ENCODE assay signal across 8 cellular contexts in the genomic region with DNA sequence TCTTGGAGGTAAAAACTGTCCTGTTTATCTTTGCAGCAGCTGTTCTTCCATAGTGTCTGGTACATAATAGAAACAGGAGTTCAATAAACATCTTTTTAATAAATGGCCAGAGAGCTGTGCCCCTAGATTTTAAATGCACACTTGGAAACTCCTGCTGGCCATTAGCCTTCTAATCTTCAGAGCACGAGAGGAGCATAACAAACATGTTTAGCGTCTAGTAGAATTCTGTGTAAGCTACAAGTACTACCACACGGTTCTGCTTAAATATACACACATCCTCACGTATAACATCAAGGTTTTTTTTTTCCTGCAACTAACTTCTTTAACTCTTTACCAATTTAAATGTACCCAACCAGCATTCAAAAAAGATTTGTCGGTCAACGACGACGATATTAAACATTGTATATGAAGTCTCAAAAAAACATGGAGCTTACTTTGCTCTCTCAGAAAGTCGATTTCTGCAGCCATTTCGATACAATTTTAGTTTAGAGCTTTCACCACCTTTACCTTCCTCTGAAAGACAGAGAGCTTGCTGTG. TPM values are rescaled to one million over a fixed set of nuclear protein-coding genes. Genes with fewer than 3 reads are reported as not detected.
A peak's percentile ranks its signal among the peaks of the same experiment; 100 is the strongest.
DNase-seq lines count a peak whose midpoint lies in the region; ATAC-seq and TF ChIP-seq lines count a peak whose summit lies in the region.

No MANE protein-coding gene starts in this region.

- H3K9me2 ChIP-seq in SK-N-SH = no peaks in the 10 kb centered on the region

- peak overlapping the region; percentile 91 for H3K9ac ChIP-seq in SK-N-SH

- TF ChIP-seq RAD21 in SK-N-SH (IDR thresholded peaks at IDR 0.05; ENCODE audit: low read length) = no peak; the same call in 1 of the 2 replicates

- H2AFZ ChIP-seq in SK-N-SH (ENCODE audit: low read depth) = peak overlapping the region; percentile 96

- TF ChIP-seq CTCF in SK-N-SH (IDR thresholded peaks at IDR 0.05) = no peak

- H3K79me2 ChIP-seq in SK-N-SH (ENCODE audit: insufficient read depth) = peaks cover 53% of the 10 kb centered on the region

- intact Hi-C loops in right cardiac atrium (cut with DNase I) = no loop called here

- no peak for ATAC-seq in right cardiac atrium
- ATAC-seq in HG03354 (IDR thresholded peaks at IDR 0.05; ENCODE audit: poor library complexity, severe bottlenecking, unreplicated experiment) = no peak

- no peaks in the 10 kb centered on the region for H4K20me1 ChIP-seq in SK-N-SH (ENCODE audit: insufficient read depth)

- H3K4me1 ChIP-seq in SK-N-SH (ENCODE audit: control insufficient read depth in 1 of 2, insufficient read depth in 2 of 2, low read depth in 1 of 2, low read length in 1 of 2) (peaks cover 0 to 14% of the 10 kb centered on the region in 2 experiments; a peak in 2 of 4 replicates), right cardiac atrium (ENCODE audit: control insufficient read depth, insufficient read depth, low read length) (peaks cover 3% of the 10 kb centered on the region)

- CTCF ChIA-PET in SK-N-SH (lab: Yijun Ruan, JAX) = no interaction called here

- no peaks in the 10 kb centered on the region for H3K27me3 ChIP-seq in H7 (ENCODE audit: control insufficient read depth, insufficient read depth, low read length)
- no peaks in the 10 kb centered on the region for H3K27me3 ChIP-seq in SK-N-SH (ENCODE audit: insufficient read depth)
- H3K27me3 ChIP-seq in right cardiac atrium (ENCODE audit: control insufficient read depth, insufficient read depth) = no peaks in the 10 kb centered on the region

- H3K27ac ChIP-seq in SK-N-SH (ENCODE audit: low read depth in 2 of 2, low read length in 1 of 2) = peak overlapping the region; percentile 88 to 90
- peak overlapping the region; percentile 87 for H3K27ac ChIP-seq in right cardiac atrium (ENCODE audit: low read length)

- H3K9me3 ChIP-seq in SK-N-SH = no peaks in the 10 kb centered on the region
- H3K9me3 ChIP-seq in right cardiac atrium (ENCODE audit: control insufficient read depth, low read length) = no peaks in the 10 kb centered on the region

- WGBS in SK-N-SH (ENCODE audit: low lambda C conversion rate) = 0% methylated on average over 10 of the region's 10 CpGs
- under 1% methylated on average over 10 of the region's 10 CpGs for WGBS in right cardiac atrium

- no peak for DNase-seq in H7
- DNase-seq in SK-N-SH = no peak
- no peak for DNase-seq in right cardiac atrium
- DNase-seq in smooth muscle cell of the brain vasculature (ENCODE audit: low read depth, low spot score) = peak; percentile 10
- no peak for DNase-seq in stimulated activated CD4-positive, alpha-beta T cell treated with anti-CD3 and anti-CD28 coated beads, Interleukin-12 subunit alpha, Interleukin-12 subunit beta, amount 100 ng/mL, for 4 hours
- no peak for DNase-seq in activated T-cell treated with anti-CD3 and anti-CD28 coated beads, Interleukin-2, amount 50 U/mL, for 48 hours
- DNase-seq in activated gamma-delta T cell (lab: John Stamatoyannopoulos, UW) = no peak

- POLR2A ChIA-PET in SK-N-SH (lab: Yijun Ruan, JAX) = interaction anchor here (1.4 kb wide), 1 partner anchor 11 kb away, joined by 3 read pairs; no protein-coding TSS in a partner anchor

- no peaks in the 10 kb centered on the region for H3K36me3 ChIP-seq in H7 (replicated peaks; ENCODE audit: control insufficient read depth, insufficient read depth, low read length)
- H3K36me3 ChIP-seq in SK-N-SH (replicated peaks in 1 of 2; ENCODE audit: control insufficient read depth in 1 of 2, insufficient read depth in 2 of 2, low read length in 1 of 2) = peaks cover 0 to 3% of the 10 kb centered on the region in 2 experiments

- H3F3A ChIP-seq in SK-N-SH (replicated peaks; ENCODE audit: insufficient read depth) = peaks cover 10% of the 10 kb centered on the region

- TF ChIP-seq EP300 in SK-N-SH (IDR thresholded peaks at IDR 0.05; ENCODE audit: borderline replicate concordance in 1 of 2, low read depth in 1 of 2, low read length in 1 of 2) = no peak

- peak overlapping the region; percentile 79 for H3K4me2 ChIP-seq in SK-N-SH

- H3K4me3 ChIP-seq in H7 (ENCODE audit: insufficient read depth, low read depth, low read length) (peak overlapping the region; percentile 85), SK-N-SH (ENCODE audit: low read depth in 2 of 2, low read length in 1 of 2) (peak overlapping the region; percentile 82 to 95), right cardiac atrium (ENCODE audit: low read length) (peak overlapping the region; percentile 65)

TF ChIP-seq in SK-N-SH, 30 proteins besides CTCF, POLR2A, EP300 and RAD21:
- TF ChIP-seq TEAD4 (IDR thresholded peaks at IDR 0.05; ENCODE audit: borderline replicate concordance, insufficient read depth) = no peak
- peak; percentile 49; the same call in 1 of the 2 replicates for TF ChIP-seq YY1 (IDR thresholded peaks at IDR 0.05; ENCODE audit: low read depth)

RNA-seq across cellular contexts. Expression of a gene that starts 0.6 kb away (rescaled TPM):
- 13.7 and 20.5 TPM in 2 replicates for total RNA-seq in H7 (2014; rRNA removed; shearing (Covaris generic))
- polyA plus RNA-seq in SK-N-SH (2012; rRNA removed) = 2.2 and 2.3 TPM in 2 replicates
- 2.9 and 3.5 TPM in 2 replicates for polyA plus RNA-seq in SK-N-SH (2012; cell fraction: cytosol; rRNA removed)
- polyA plus RNA-seq in SK-N-SH (2012; cell fraction: nucleus; rRNA removed) = 1.1 and 2.4 TPM in 2 replicates
- 10 to 100 TPM; 14.8 to 19.2 (median 16.9) TPM for total RNA-seq in right cardiac atrium
- polyA plus RNA-seq in right cardiac atrium = 5.5 TPM

RNA-seq across cellular contexts. Expression of a gene that starts 3.2 kb away (rescaled TPM):
- 6.4 and 8.9 TPM in 2 replicates for total RNA-seq in H7 (2014; rRNA removed; shearing (Covaris generic))
- 3.3 TPM in 2 replicates for polyA plus RNA-seq in SK-N-SH (2012; rRNA removed)
- polyA plus RNA-seq in SK-N-SH (2012; cell fraction: cytosol; rRNA removed) = 4.0 and 6.2 TPM in 2 replicates
- 3.6 and 5.3 TPM in 2 replicates for polyA plus RNA-seq in SK-N-SH (2012; cell fraction: nucleus; rRNA removed)
- total RNA-seq in right cardiac atrium = 1 to 10 TPM; 6.1 to 7.2 (median 6.4) TPM
- 6.6 TPM for polyA plus RNA-seq in right cardiac atrium
